ENCODE assay signal across 11 cellular contexts in the genomic region with DNA sequence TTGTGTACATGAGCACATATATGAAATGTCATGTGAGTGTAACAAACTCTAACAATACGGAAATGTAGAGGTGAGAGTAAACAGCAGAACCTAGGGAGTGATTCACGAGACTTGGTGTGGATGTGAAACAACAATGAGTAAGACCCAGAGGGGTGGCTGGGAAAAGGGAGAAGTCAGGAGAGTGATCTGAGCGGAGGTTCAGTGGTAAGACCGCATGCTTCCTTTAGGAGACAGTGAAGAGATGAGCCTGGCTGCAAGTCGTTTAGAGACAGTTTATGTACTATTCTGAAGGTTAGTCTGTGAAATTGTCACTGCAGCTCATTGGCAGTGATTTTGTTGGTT.
A peak's percentile ranks its signal among the peaks of the same experiment; 100 is the strongest.
DNase-seq lines count a peak whose midpoint lies in the region; ATAC-seq, FAIRE-seq and TF ChIP-seq lines count a peak whose summit lies in the region.
"Had no signal": no experiment of that assay in that cellular context is flagged by ENCODE, and none has a peak within 500 bp of the region (broad histone marks: within the 10 kb centered on the region; RNA-seq: fewer than 3 reads in every experiment).

No MANE protein-coding gene starts in this region.

- no peak for FAIRE-seq in small intestine (lab: Jason Lieb, UNC)

- no peak for TF ChIP-seq POLR2A in NB4 (IDR thresholded peaks at IDR 0.05; ENCODE audit: extremely low read depth, insufficient read length)
- no peak for TF ChIP-seq POLR2A in sigmoid colon (IDR thresholded peaks at IDR 0.05)

- H3K27ac ChIP-seq in sigmoid colon (no peak overlapping the region), small intestine (ENCODE audit: low read depth in 1 of 2, low read length in 1 of 2) (no peak overlapping the region)

- H3K27me3 ChIP-seq in BE2C (no peaks in the 10 kb centered on the region), sigmoid colon (no peaks in the 10 kb centered on the region), small intestine (ENCODE audit: control insufficient read depth in 2 of 2, insufficient read depth in 2 of 2, low read length in 2 of 2) (no peaks in the 10 kb centered on the region)

- ATAC-seq in GM18517 (IDR thresholded peaks at IDR 0.05; ENCODE audit: unreplicated experiment) (peak; percentile 25), HG02798 (IDR thresholded peaks at IDR 0.05; ENCODE audit: poor library complexity, unreplicated experiment) (peak; percentile 31), mucosa of descending colon (peak; percentile 26)
- ATAC-seq: stimulated activated effector memory CD8-positive, alpha-beta T cell treated with anti-CD3 and anti-CD28 coated beads, Interleukin-12 subunit alpha, Interleukin-12 subunit beta, amount 100 ng/mL, for 72 hours had no signal

- H3K36me3 ChIP-seq in mucosa of descending colon (ENCODE audit: low read depth) (no peaks in the 10 kb centered on the region), BE2C (no peaks in the 10 kb centered on the region), sigmoid colon (peaks cover 0 to 1% (median 0%) of the 10 kb centered on the region in 4 donors), small intestine (ENCODE audit: control insufficient read depth in 2 of 2, insufficient read depth in 2 of 2, low read length in 2 of 2) (no peaks in the 10 kb centered on the region)

- H3K4me3 ChIP-seq in NB4 (ENCODE audit: low read depth, low read length) (no peak overlapping the region), mucosa of descending colon (no peak overlapping the region), BE2C (ENCODE audit: low read depth, low read length) (no peak overlapping the region), sigmoid colon (no peak overlapping the region), small intestine (ENCODE audit: low read depth in 1 of 2, low read length in 2 of 2) (no peak overlapping the region)

- intact Hi-C loops in mucosa of descending colon (cut with DNase I, micrococcal nuclease) (no loop called here), sigmoid colon (cut with DNase I) (no loop called here)

- peak; percentile 8 for DNase-seq in NB4 (ENCODE audit: low read depth)
- peak in 1 of 3 donors; percentile 14 for DNase-seq in mucosa of descending colon
- no peak for DNase-seq in BE2C
- no peak for DNase-seq in sigmoid colon
- no peak for DNase-seq in activated T-cell treated with anti-CD3 and anti-CD28 coated beads, Interleukin-2, amount 50 U/mL, for 48 hours
- no peak for DNase-seq in small intestine
- DNase-seq: caudate nucleus, mammary epithelial cell had no signal

- TF ChIP-seq CTCF in NB4 (IDR thresholded peaks at IDR 0.05; ENCODE audit: low read depth, low read length) (no peak), mucosa of descending colon (IDR thresholded peaks at IDR 0.05) (no peak), BE2C (IDR thresholded peaks at IDR 0.05; ENCODE audit: low read depth, low read length) (no peak), sigmoid colon (IDR thresholded peaks at IDR 0.05) (no peak)

- TF ChIP-seq EP300 in sigmoid colon (IDR thresholded peaks at IDR 0.05): no peak

- H3K4me1 ChIP-seq in mucosa of descending colon (ENCODE audit: low read depth) (no peaks in the 10 kb centered on the region), BE2C (no peaks in the 10 kb centered on the region), sigmoid colon (no peaks in the 10 kb centered on the region), small intestine (ENCODE audit: control insufficient read depth in 2 of 2, insufficient read depth in 1 of 2, low read depth in 1 of 2, low read length in 1 of 2) (peaks cover 0 to 2% of the 10 kb centered on the region in 2 donors)

- H3K9me3 ChIP-seq in mucosa of descending colon (no peaks in the 10 kb centered on the region), BE2C (no peaks in the 10 kb centered on the region), sigmoid colon (no peaks in the 10 kb centered on the region), small intestine (ENCODE audit: control insufficient read depth, low read depth) (no peaks in the 10 kb centered on the region)

- 79 to 87% methylated on average over 5 of the region's 5 CpGs for WGBS in sigmoid colon, 2 donors
- WGBS in small intestine, 3 donors: 79 to 84% (median 82%) methylated on average over 5 of the region's 5 CpGs
